9 cellular contexts compared by ENCODE assay signal in genomic region chr19:44512326-44513298, GRCh38. TPM values are rescaled to one million over a fixed set of nuclear protein-coding genes. Genes with fewer than 3 reads are reported as not detected.
DNase-seq lines count a peak whose midpoint lies in the region; TF ChIP-seq lines count a peak whose summit lies in the region.
"Had no signal": no experiment of that assay in that cellular context is flagged by ENCODE, and none has a peak within 500 bp of the region (broad histone marks: within the 10 kb centered on the region; RNA-seq: fewer than 3 reads in every experiment).

No MANE protein-coding gene starts in this region.

- BruUV-seq in Caco-2 (replicated peaks; lab: Mats Ljungman, UMichigan) = no TSS peak

- peaks cover 19% of the 10 kb centered on the region for H3K27me3 Mint-ChIP-seq in Caco-2 (ENCODE audit: insufficient read depth, unreplicated experiment)

- POLR2A ChIA-PET in Caco-2 (lab: Charles Lee) = no interaction called here

- no peaks in the 10 kb centered on the region for H3K4me1 Mint-ChIP-seq in Caco-2 (ENCODE audit: low read depth, unreplicated experiment)

- H3K36me3 Mint-ChIP-seq in Caco-2 (ENCODE audit: insufficient read depth, unreplicated experiment) = no peaks in the 10 kb centered on the region

- TF ChIP-seq CTCF in Caco-2 (IDR thresholded peaks at IDR 0.05; ENCODE audit: insufficient read depth in 1 of 2, low read depth in 1 of 2, low read length in 1 of 2, severe bottlenecking in 1 of 2, unreplicated experiment in 1 of 2) (peak; percentile 68 to 73), epithelial cell of proximal tubule (conservative IDR thresholded peaks at IDR 0.05; ENCODE audit: low read depth, low read length) (peak; percentile 78), thyroid gland (IDR thresholded peaks at IDR 0.05) (peak in 1 of 6 experiments; percentile 11)

- H3K27me3 ChIP-seq in Caco-2 (replicated peaks; ENCODE audit: control insufficient read depth, insufficient read depth, low read length) (no peaks in the 10 kb centered on the region), H7 (ENCODE audit: control insufficient read depth, insufficient read depth, low read length) (no peaks in the 10 kb centered on the region), thyroid gland (no peaks in the 10 kb centered on the region)

- WGBS in thyroid gland, 2 donors = 30 to 42% methylated on average over 9 to 12 of the region's 12 CpGs

- H3K36me3 ChIP-seq in Caco-2 (ENCODE audit: control insufficient read depth, insufficient read depth, low read length) = no peaks in the 10 kb centered on the region
- H3K36me3 ChIP-seq in H7 (replicated peaks; ENCODE audit: control insufficient read depth, insufficient read depth, low read length) = no peaks in the 10 kb centered on the region
- H3K36me3 ChIP-seq in thyroid gland = no peaks in the 10 kb centered on the region

- CTCF ChIA-PET in Caco-2 (lab: Charles Lee) = no interaction called here

- no peak overlapping the region for H3K27ac Mint-ChIP-seq in Caco-2 (ENCODE audit: unreplicated experiment)

- H3K4me3 ChIP-seq in Caco-2 (ENCODE audit: low read depth, low read length) (no peak overlapping the region), H7 (ENCODE audit: insufficient read depth, low read depth, low read length) (no peak overlapping the region), epithelial cell of proximal tubule (ENCODE audit: low read depth, low read length) (no peak overlapping the region), thyroid gland (replicated peaks in 1 of 3) (no peak overlapping the region)

- peaks cover 19% of the 10 kb centered on the region for H3K9me3 Mint-ChIP-seq in Caco-2 (ENCODE audit: unreplicated experiment)

- DNase-seq in Caco-2 (peak; percentile 63 to 75), H7 (peak; percentile 76), epithelial cell of proximal tubule (ENCODE audit: low read depth) (peak; percentile 15), DMS153 (lab: John Stamatoyannopoulos, UW) (no peak), GM19240 (ENCODE audit: insufficient read length, low spot score) (no peak), thyroid gland (no peak)
- peak; percentile 17 for DNase-seq in stimulated activated CD4-positive, alpha-beta T cell treated with anti-CD3 and anti-CD28 coated beads, Interleukin-4, amount 100 ng/mL, for 1 hour

- H3K4me3 Mint-ChIP-seq in Caco-2 (ENCODE audit: unreplicated experiment) = no peak overlapping the region

- intact Hi-C loops in Caco-2 (cut with micrococcal nuclease; ENCODE audit: unreplicated experiment) (loop anchor here (5.0 kb wide), 3 partner anchors 60 to 260 kb away; no protein-coding TSS in a partner anchor), thyroid gland (cut with DNase I) (no loop called here)

- TF ChIP-seq POLR2A in thyroid gland (IDR thresholded peaks at IDR 0.05) = no peak

- H3K9me3 ChIP-seq in Caco-2 (no peaks in the 10 kb centered on the region), thyroid gland (no peaks in the 10 kb centered on the region)

- no peak overlapping the region for H3K27ac ChIP-seq in thyroid gland

- no peaks in the 10 kb centered on the region for H3K4me1 ChIP-seq in Caco-2
- no peaks in the 10 kb centered on the region for H3K4me1 ChIP-seq in thyroid gland

TF ChIP-seq in PFSK-1, 5 proteins besides CTCF, POLR2A, EP300 and RAD21:
- peak; percentile 71; the same call in 1 of the 2 replicates for TF ChIP-seq SIN3A (IDR thresholded peaks at IDR 0.05; ENCODE audit: borderline replicate concordance, insufficient read depth, low read length)
- peak; percentile 93 to 99 for TF ChIP-seq REST (IDR thresholded peaks at IDR 0.05; ENCODE audit: insufficient read depth in 1 of 2, low read depth in 2 of 2, low read length in 2 of 2)
- TF ChIP-seq TAF1 (IDR thresholded peaks at IDR 0.05; ENCODE audit: borderline replicate concordance, insufficient read depth, low read length) = no peak
- TF ChIP-seq POLR2AphosphoS5 (IDR thresholded peaks at IDR 0.05; ENCODE audit: low read depth, low read length) = no peak

RNA-seq across cellular contexts. Expression of gene ZNF180, which starts 12.3 kb away (rescaled TPM):
- total RNA-seq in Caco-2 (2022) = 9.1 and 13.3 TPM in 2 replicates
- total RNA-seq in H7 (2014; rRNA removed; shearing (Covaris generic)) = 7.1 and 8.7 TPM in 2 replicates
- polyA plus RNA-seq in PFSK-1 (2012; ENCODE audit: insufficient read length, low read depth) = 6.9 TPM
- total RNA-seq in epithelial cell of proximal tubule = 4.6 and 5.1 TPM in 2 replicates
- total RNA-seq in thyroid gland = 10 to 100 TPM; 13.4 to 41.7 (median 19.9) TPM

RNA-seq across cellular contexts. Expression of gene CEACAM20, which starts 16.9 kb away (rescaled TPM):
- total RNA-seq in Caco-2 (2022) = 0.16 TPM in 1 of 2 replicates, not detected in the other
- total RNA-seq in H7 (2014; rRNA removed; shearing (Covaris generic)) = not detected in 2 replicates
- not detected for polyA plus RNA-seq in PFSK-1 (2012; ENCODE audit: insufficient read length, low read depth)
- not detected in 2 replicates for total RNA-seq in epithelial cell of proximal tubule
- not detected for total RNA-seq in thyroid gland
- total RNA-seq: T-helper 1 cell treated with Interleukin-12 subunit alpha and Interleukin-12 subunit beta and Interleukin-4 antibody, amounts not matched to agents 30 ng/mL and 1 ng/mL, for 36 hours had no signal

Comparison
In these comparisons a context has a peak if more than half of its experiments do, and no peak if none do; other contexts are left out.
1. DNase-seq: peak in Caco-2 (2 of 2), H7 (single experiment), epithelial cell of proximal tubule (single experiment) and stimulated activated CD4-positive, alpha-beta T cell treated with anti-CD3 and anti-CD28 coated beads, Interleukin-4, amount 100 ng/mL, for 1 hour (single experiment); none in DMS153 (single experiment), GM19240 (single experiment) and thyroid gland (0 of 2).